In the genomic region with DNA sequence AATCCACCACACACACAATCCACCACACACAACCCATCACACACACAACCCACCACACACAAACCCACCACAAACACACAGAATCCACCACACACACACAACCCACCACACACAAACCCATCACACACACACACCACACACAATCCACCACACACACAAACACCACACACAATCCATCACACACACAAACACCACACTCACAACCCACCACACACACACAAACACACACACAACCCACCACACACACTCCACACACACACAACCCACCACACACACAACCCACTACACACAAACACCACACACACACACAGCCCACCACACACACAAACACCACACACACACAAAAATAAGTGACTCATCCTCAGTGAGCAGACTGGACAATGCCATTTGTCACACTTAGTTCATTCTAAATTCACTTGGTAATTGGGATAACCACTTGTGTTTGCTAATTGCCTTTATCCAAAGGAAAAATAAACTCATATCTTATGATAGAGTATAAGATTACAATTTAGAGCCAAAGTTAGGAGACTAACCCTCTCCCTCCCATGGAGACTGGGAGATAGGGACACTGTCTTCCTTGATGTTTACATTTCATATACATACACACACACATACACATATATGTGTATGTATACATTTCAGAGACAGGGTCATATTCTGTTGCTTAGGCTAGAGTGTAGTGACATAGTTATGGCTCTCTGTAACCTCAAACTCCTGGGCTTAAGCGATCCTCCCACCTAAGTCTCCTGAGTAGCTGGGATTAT, we compare ENCODE assay signal across 17 cellular contexts. TPM values are rescaled to one million over a fixed set of nuclear protein-coding genes. Genes with fewer than 3 reads are reported as not detected.
DNase-seq lines count a peak whose midpoint lies in the region; ATAC-seq and TF ChIP-seq lines count a peak whose summit lies in the region.
"Had no signal": no experiment of that assay in that cellular context is flagged by ENCODE, and none has a peak within 500 bp of the region (broad histone marks: within the 10 kb centered on the region; RNA-seq: fewer than 3 reads in every experiment).

No MANE protein-coding gene starts in this region.

- intact Hi-C loops in Panc1 (cut with micrococcal nuclease; ENCODE audit: unreplicated experiment) (no loop called here), sigmoid colon (cut with DNase I) (no loop called here)

- H3K36me3 ChIP-seq in Panc1 (ENCODE audit: control insufficient read depth, insufficient read depth, low read length) (no peaks in the 10 kb centered on the region), sigmoid colon (no peaks in the 10 kb centered on the region)
- H3K36me3 ChIP-seq: heart right ventricle, Peyer's patch had no signal

- peaks cover 4% of the 10 kb centered on the region for H3K9me3 Mint-ChIP-seq in activated CD4-positive, alpha-beta T cell treated with anti-CD3 and anti-CD28 coated beads, Interleukin-2, amount 10 ng/mL, durations not matched to agents 7 days and 5 days
- peaks cover 0 to 3% (median 0%) of the 10 kb centered on the region in 5 experiments for H3K9me3 Mint-ChIP-seq in brain

- BruUV-seq in Panc1 (replicated peaks; lab: Mats Ljungman, UMichigan) = no TSS peak

- H3K27ac ChIP-seq in Panc1 (ENCODE audit: low read length) (peak overlapping the region; percentile 24; the same call in 1 of the 2 replicates), sigmoid colon (no peak overlapping the region), caudate nucleus (ENCODE audit: low read depth, low read length) (no peak overlapping the region)
- H3K27ac ChIP-seq: body of pancreas, dorsolateral prefrontal cortex, heart right ventricle, parathyroid adenoma, Peyer's patch had no signal

- TF ChIP-seq EP300 in sigmoid colon (IDR thresholded peaks at IDR 0.05) = no peak

- peak overlapping the region; percentile 83 for H3K27ac Mint-ChIP-seq in activated CD4-positive, alpha-beta T cell treated with anti-CD3 and anti-CD28 coated beads, Interleukin-2, amount 10 ng/mL, durations not matched to agents 7 days and 5 days
- peak overlapping the region; percentile 13 to 69 (median 63) for H3K27ac Mint-ChIP-seq in brain

- H3K27me3 Mint-ChIP-seq in activated CD4-positive, alpha-beta T cell treated with anti-CD3 and anti-CD28 coated beads, Interleukin-2, amount 10 ng/mL, durations not matched to agents 7 days and 5 days = no peaks in the 10 kb centered on the region
- H3K27me3 Mint-ChIP-seq in brain = peaks cover 6% of the 10 kb centered on the region

- CTCF ChIA-PET in activated CD4-positive, alpha-beta T cell treated with anti-CD3 and anti-CD28 coated beads, Interleukin-2, amount 10 ng/mL, durations not matched to agents 7 days and 5 days (lab: Charles Lee) = interaction anchor here (0.8 kb wide), 2 partner anchors 13 to 51 kb away, joined by 3 to 5 read pairs; no protein-coding TSS in a partner anchor
- CTCF ChIA-PET in Panc1 (lab: Charles Lee) = no interaction called here

- in situ Hi-C loops in Panc1 (cut with HindIII; ENCODE audit: low pct_unique_long_range_greater_than_20kb, low sequenced_read_pairs) = no loop called here

- H3K36me3 Mint-ChIP-seq in activated CD4-positive, alpha-beta T cell treated with anti-CD3 and anti-CD28 coated beads, Interleukin-2, amount 10 ng/mL, durations not matched to agents 7 days and 5 days (ENCODE audit: low read depth) = no peaks in the 10 kb centered on the region
- H3K36me3 Mint-ChIP-seq in brain = no peaks in the 10 kb centered on the region

- POLR2A ChIA-PET in activated CD4-positive, alpha-beta T cell treated with anti-CD3 and anti-CD28 coated beads, Interleukin-2, amount 10 ng/mL, durations not matched to agents 7 days and 5 days (lab: Charles Lee) = no interaction called here
- POLR2A ChIA-PET in Panc1 (lab: Charles Lee) = no interaction called here

- no peak for TF ChIP-seq POLR2A in sigmoid colon (IDR thresholded peaks at IDR 0.05)

- H3K9me3 ChIP-seq in Panc1 (ENCODE audit: control insufficient read depth, insufficient read depth, low read depth, low read length) = no peaks in the 10 kb centered on the region
- H3K9me3 ChIP-seq in sigmoid colon = no peaks in the 10 kb centered on the region
- H3K9me3 ChIP-seq: body of pancreas, heart right ventricle, Peyer's patch had no signal

- H3K4me3 Mint-ChIP-seq in activated CD4-positive, alpha-beta T cell treated with anti-CD3 and anti-CD28 coated beads, Interleukin-2, amount 10 ng/mL, durations not matched to agents 7 days and 5 days = peak overlapping the region; percentile 14
- peak overlapping the region in 1 of 5 experiments; percentile 17 for H3K4me3 Mint-ChIP-seq in brain

- no peak for DNase-seq in activated CD4-positive, alpha-beta T cell treated with anti-CD3 and anti-CD28 coated beads, Interleukin-2, amount 10 ng/mL, durations not matched to agents 7 days and 5 days
- DNase-seq in activated CD4-positive, alpha-beta T cell treated with anti-CD3 and anti-CD28 coated beads for 4 hours = no peak
- no peak for DNase-seq in Panc1 (ENCODE audit: low read depth, low spot score)
- peak; percentile 13 for DNase-seq in sigmoid colon
- no peak for DNase-seq in caudate nucleus (lab: John Stamatoyannopoulos, UW)
- no peak for DNase-seq in NCI-H187 treated with DMSO at 0.1 percent for 48 hours (lab: John Stamatoyannopoulos, UW)
- no peak for DNase-seq in activated effector memory CD4-positive, alpha-beta T cell treated with anti-CD3 and anti-CD28 coated beads, Interleukin-2, amount 50 U/mL, for 16 hours
- DNase-seq: body of pancreas, dorsolateral prefrontal cortex, heart right ventricle, Karpas-422, NCI-H1694, NCI-H748 treated with DMSO at 0.1 percent for 48 hours had no signal

- peaks cover 28% of the 10 kb centered on the region for H3K4me1 ChIP-seq in Panc1 (ENCODE audit: control insufficient read depth, insufficient read depth, low read length)
- peaks cover 0 to 50% (median 18%) of the 10 kb centered on the region in 4 donors for H3K4me1 ChIP-seq in sigmoid colon
- H3K4me1 ChIP-seq: parathyroid adenoma had no signal

- 95 to 98% methylated on average over 1 of the region's 1 CpG for WGBS in sigmoid colon, 2 donors

- H3K27me3 ChIP-seq in Panc1 (ENCODE audit: control insufficient read depth, insufficient read depth, low read length) = no peaks in the 10 kb centered on the region
- no peaks in the 10 kb centered on the region for H3K27me3 ChIP-seq in sigmoid colon
- H3K27me3 ChIP-seq: body of pancreas, dorsolateral prefrontal cortex, heart right ventricle, Peyer's patch had no signal

- H3K4me1 Mint-ChIP-seq in activated CD4-positive, alpha-beta T cell treated with anti-CD3 and anti-CD28 coated beads, Interleukin-2, amount 10 ng/mL, durations not matched to agents 7 days and 5 days = peaks cover 49% of the 10 kb centered on the region
- H3K4me1 Mint-ChIP-seq in brain = peaks cover 35% of the 10 kb centered on the region

- no peak for TF ChIP-seq CTCF in Panc1 (IDR thresholded peaks at IDR 0.05)
- TF ChIP-seq CTCF in brain (conservative IDR thresholded peaks at IDR 0.05) = no peak
- no peak for TF ChIP-seq CTCF in sigmoid colon (IDR thresholded peaks at IDR 0.05)

- no peak for ATAC-seq in Panc1
- ATAC-seq: body of pancreas, heart right ventricle had no signal

- H3K4me3 ChIP-seq in Panc1 (ENCODE audit: low read depth in 2 of 2, low read length in 2 of 2) (no peak overlapping the region), sigmoid colon (no peak overlapping the region)
- H3K4me3 ChIP-seq: body of pancreas, dorsolateral prefrontal cortex, heart right ventricle, Peyer's patch had no signal

RNA-seq across cellular contexts. Expression of gene REPIN1, which starts 8.5 kb away (rescaled TPM):
- 10 to 100 TPM; 45.1 to 54.6 TPM for total RNA-seq in activated CD4-positive, alpha-beta T cell treated with anti-CD3 and anti-CD28 coated beads, Interleukin-2, amount 10 ng/mL, durations not matched to agents 7 days and 5 days
- total RNA-seq in Panc1 (2021; ENCODE audit: unreplicated experiment) (209 TPM), sigmoid colon (10 to 100 TPM; 56.3 to 63.7 (median 57.0) TPM)
- polyA plus RNA-seq in Panc1 (2012; ENCODE audit: insufficient read length) = 158 TPM
- polyA plus RNA-seq in brain (ENCODE audit: insufficient read depth, low read depth, low replicate concordance) (146 TPM), sigmoid colon (100 to 1,000 TPM in 1 of 3 donors, 10 to 100 TPM in 2; 50.9 to 131 (median 52.3) TPM)

RNA-seq across cellular contexts. Expression of gene RARRES2, which starts 18.7 kb away (rescaled TPM):
- total RNA-seq in activated CD4-positive, alpha-beta T cell treated with anti-CD3 and anti-CD28 coated beads, Interleukin-2, amount 10 ng/mL, durations not matched to agents 7 days and 5 days = not detected
- total RNA-seq in Panc1 (2021; ENCODE audit: unreplicated experiment) (1.1 TPM), sigmoid colon (100 to 1,000 TPM; 257 to 447 (median 388) TPM)
- polyA plus RNA-seq in Panc1 (2012; ENCODE audit: insufficient read length) = not detected
- polyA plus RNA-seq in brain (ENCODE audit: insufficient read depth, low read depth, low replicate concordance) (33.0 TPM), sigmoid colon (100 to 1,000 TPM in 2 of 3 donors, 10 to 100 TPM in 1; 28.9 to 289 (median 132) TPM)
- total RNA-seq: mononuclear cell had no signal

RNA-seq across cellular contexts. Expression of gene ZNF775, which starts 19.0 kb away (rescaled TPM):
- total RNA-seq in activated CD4-positive, alpha-beta T cell treated with anti-CD3 and anti-CD28 coated beads, Interleukin-2, amount 10 ng/mL, durations not matched to agents 7 days and 5 days = 1 to 10 TPM; 4.2 to 4.4 TPM
- total RNA-seq in Panc1 (2021; ENCODE audit: unreplicated experiment) (14.7 TPM), sigmoid colon (10 to 100 TPM in 1 of 4 donors, 1 to 10 TPM in 3; 6.1 to 10.7 (median 6.9) TPM)
- 14.8 TPM for polyA plus RNA-seq in Panc1 (2012; ENCODE audit: insufficient read length)
- polyA plus RNA-seq in brain (ENCODE audit: insufficient read depth, low read depth, low replicate concordance) (23.0 TPM), sigmoid colon (1 to 10 TPM; 3.0 to 6.1 (median 5.4) TPM)

RNA-seq across cellular contexts. Expression of gene ACTR3C, which starts 36.8 kb away (rescaled TPM):
- 1 to 10 TPM; 5.0 to 6.1 TPM for total RNA-seq in activated CD4-positive, alpha-beta T cell treated with anti-CD3 and anti-CD28 coated beads, Interleukin-2, amount 10 ng/mL, durations not matched to agents 7 days and 5 days
- total RNA-seq in Panc1 (2021; ENCODE audit: unreplicated experiment) (6.5 TPM), sigmoid colon (10 to 100 TPM in 1 of 4 donors, 1 to 10 TPM in 3; 2.9 to 13.3 (median 8.3) TPM)
- 2.8 TPM for polyA plus RNA-seq in Panc1 (2012; ENCODE audit: insufficient read length)
- polyA plus RNA-seq in brain (ENCODE audit: insufficient read depth, low read depth, low replicate concordance) (3.0 TPM), sigmoid colon (10 to 100 TPM in 1 of 3 donors, 1 to 10 TPM in 2; 3.6 to 12.4 (median 5.3) TPM)

RNA-seq across cellular contexts. Expression of gene LRRC61, which starts 36.9 kb away (rescaled TPM):
- 10 to 100 TPM; 12.8 to 14.9 TPM for total RNA-seq in activated CD4-positive, alpha-beta T cell treated with anti-CD3 and anti-CD28 coated beads, Interleukin-2, amount 10 ng/mL, durations not matched to agents 7 days and 5 days
- total RNA-seq in Panc1 (2021; ENCODE audit: unreplicated experiment) (13.8 TPM), sigmoid colon (10 to 100 TPM; 10.3 to 14.0 (median 11.0) TPM)
- polyA plus RNA-seq in Panc1 (2012; ENCODE audit: insufficient read length) = 24.0 TPM
- polyA plus RNA-seq in brain (ENCODE audit: insufficient read depth, low read depth, low replicate concordance) (90.8 TPM), sigmoid colon (10 to 100 TPM in 2 of 3 donors, 1 to 10 TPM in 1; 4.4 to 18.6 (median 10.8) TPM)

Comparison
In these comparisons a context has a peak if more than half of its experiments do, and no peak if none do; other contexts are left out.
1. RNA of gene RARRES2, which starts 18.7 kb away (total RNA-seq): 257 to 447 TPM in sigmoid colon; 1.1 TPM in Panc1 (single experiment) and not detected in activated CD4-positive, alpha-beta T cell treated with anti-CD3 and anti-CD28 coated beads, Interleukin-2, amount 10 ng/mL, durations not matched to agents 7 days and 5 days; every median in the first group is over 100 times any median in the second.